ENCODE assay signal across 1 cellular context in the genomic region with DNA sequence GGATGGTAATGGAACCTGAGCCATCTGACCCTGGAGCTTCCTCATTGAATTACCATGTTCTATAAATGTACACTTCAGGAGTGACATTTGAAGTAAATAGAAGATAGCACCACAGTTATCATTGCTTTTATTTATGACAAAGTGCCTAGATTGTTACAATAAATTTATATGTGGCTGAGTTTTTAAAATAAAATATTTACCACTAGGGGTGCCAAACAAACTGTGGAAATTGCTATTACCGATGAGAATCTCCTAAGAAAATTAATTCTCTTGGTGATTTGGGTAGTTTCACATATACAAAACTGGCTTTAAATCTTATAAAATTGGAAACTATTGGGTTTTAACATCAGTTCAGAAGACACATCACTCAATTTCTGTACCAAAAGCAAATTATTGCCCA.
TF ChIP-seq lines count a peak whose summit lies in the region.

No MANE protein-coding gene starts in this region.

TF ChIP-seq in WTC11, 78 proteins besides CTCF, POLR2A, EP300 and RAD21 (continued from another document):
- TF ChIP-seq, protein P1, sequence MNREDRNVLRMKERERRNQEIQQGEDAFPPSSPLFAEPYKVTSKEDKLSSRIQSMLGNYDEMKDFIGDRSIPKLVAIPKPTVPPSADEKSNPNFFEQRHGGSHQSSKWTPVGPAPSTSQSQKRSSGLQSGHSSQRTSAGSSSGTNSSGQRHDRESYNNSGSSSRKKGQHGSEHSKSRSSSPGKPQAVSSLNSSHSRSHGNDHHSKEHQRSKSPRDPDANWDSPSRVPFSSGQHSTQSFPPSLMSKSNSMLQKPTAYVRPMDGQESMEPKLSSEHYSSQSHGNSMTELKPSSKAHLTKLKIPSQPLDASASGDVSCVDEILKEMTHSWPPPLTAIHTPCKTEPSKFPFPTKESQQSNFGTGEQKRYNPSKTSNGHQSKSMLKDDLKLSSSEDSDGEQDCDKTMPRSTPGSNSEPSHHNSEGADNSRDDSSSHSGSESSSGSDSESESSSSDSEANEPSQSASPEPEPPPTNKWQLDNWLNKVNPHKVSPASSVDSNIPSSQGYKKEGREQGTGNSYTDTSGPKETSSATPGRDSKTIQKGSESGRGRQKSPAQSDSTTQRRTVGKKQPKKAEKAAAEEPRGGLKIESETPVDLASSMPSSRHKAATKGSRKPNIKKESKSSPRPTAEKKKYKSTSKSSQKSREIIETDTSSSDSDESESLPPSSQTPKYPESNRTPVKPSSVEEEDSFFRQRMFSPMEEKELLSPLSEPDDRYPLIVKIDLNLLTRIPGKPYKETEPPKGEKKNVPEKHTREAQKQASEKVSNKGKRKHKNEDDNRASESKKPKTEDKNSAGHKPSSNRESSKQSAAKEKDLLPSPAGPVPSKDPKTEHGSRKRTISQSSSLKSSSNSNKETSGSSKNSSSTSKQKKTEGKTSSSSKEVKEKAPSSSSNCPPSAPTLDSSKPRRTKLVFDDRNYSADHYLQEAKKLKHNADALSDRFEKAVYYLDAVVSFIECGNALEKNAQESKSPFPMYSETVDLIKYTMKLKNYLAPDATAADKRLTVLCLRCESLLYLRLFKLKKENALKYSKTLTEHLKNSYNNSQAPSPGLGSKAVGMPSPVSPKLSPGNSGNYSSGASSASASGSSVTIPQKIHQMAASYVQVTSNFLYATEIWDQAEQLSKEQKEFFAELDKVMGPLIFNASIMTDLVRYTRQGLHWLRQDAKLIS (CRISPR knock-in tag; IDR thresholded peaks at IDR 0.05; ENCODE audit: borderline replicate concordance) = no peak
- TF ChIP-seq SP1 (CRISPR knock-in tag; conservative IDR thresholded peaks at IDR 0.05) (no peak), GRHL2 (CRISPR knock-in tag; IDR thresholded peaks at IDR 0.05; ENCODE audit: insufficient replicate concordance, severe bottlenecking) (no peak), IRF2 (CRISPR knock-in tag; IDR thresholded peaks at IDR 0.05; ENCODE audit: borderline replicate concordance, low read depth) (no peak), ETV6 (CRISPR knock-in tag; IDR thresholded peaks at IDR 0.05) (no peak), ATF6 (CRISPR knock-in tag; IDR thresholded peaks at IDR 0.05) (no peak), ZNF425 (CRISPR knock-in tag; conservative IDR thresholded peaks at IDR 0.05) (no peak), CREM (CRISPR knock-in tag; IDR thresholded peaks at IDR 0.05) (no peak), JAZF1 (CRISPR knock-in tag; IDR thresholded peaks at IDR 0.05) (no peak), TP53 (CRISPR knock-in tag; IDR thresholded peaks at IDR 0.05) (no peak)
- TF ChIP-seq, protein P2, sequence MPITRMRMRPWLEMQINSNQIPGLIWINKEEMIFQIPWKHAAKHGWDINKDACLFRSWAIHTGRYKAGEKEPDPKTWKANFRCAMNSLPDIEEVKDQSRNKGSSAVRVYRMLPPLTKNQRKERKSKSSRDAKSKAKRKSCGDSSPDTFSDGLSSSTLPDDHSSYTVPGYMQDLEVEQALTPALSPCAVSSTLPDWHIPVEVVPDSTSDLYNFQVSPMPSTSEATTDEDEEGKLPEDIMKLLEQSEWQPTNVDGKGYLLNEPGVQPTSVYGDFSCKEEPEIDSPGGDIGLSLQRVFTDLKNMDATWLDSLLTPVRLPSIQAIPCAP (CRISPR knock-in tag; IDR thresholded peaks at IDR 0.05) = no peak
- TF ChIP-seq, protein P3, sequence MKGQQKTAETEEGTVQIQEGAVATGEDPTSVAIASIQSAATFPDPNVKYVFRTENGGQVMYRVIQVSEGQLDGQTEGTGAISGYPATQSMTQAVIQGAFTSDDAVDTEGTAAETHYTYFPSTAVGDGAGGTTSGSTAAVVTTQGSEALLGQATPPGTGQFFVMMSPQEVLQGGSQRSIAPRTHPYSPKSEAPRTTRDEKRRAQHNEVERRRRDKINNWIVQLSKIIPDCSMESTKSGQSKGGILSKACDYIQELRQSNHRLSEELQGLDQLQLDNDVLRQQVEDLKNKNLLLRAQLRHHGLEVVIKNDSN (CRISPR knock-in tag; IDR thresholded peaks at IDR 0.05) = no peak
- TF ChIP-seq, protein P4, sequence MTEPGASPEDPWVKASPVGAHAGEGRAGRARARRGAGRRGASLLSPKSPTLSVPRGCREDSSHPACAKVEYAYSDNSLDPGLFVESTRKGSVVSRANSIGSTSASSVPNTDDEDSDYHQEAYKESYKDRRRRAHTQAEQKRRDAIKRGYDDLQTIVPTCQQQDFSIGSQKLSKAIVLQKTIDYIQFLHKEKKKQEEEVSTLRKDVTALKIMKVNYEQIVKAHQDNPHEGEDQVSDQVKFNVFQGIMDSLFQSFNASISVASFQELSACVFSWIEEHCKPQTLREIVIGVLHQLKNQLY (CRISPR knock-in tag; IDR thresholded peaks at IDR 0.05) = no peak
